In genomic region chr3:12400795-12401194, GRCh38 we compare ENCODE assay signal across 13 cellular contexts.
DNase-seq lines count a peak whose midpoint lies in the region; ATAC-seq and TF ChIP-seq lines count a peak whose summit lies in the region.
"Had no signal": no experiment of that assay in that cellular context is flagged by ENCODE, and none has a peak within 500 bp of the region (broad histone marks: within the 10 kb centered on the region; RNA-seq: fewer than 3 reads in every experiment).

No MANE protein-coding gene starts in this region.

- ATAC-seq in esophagus mucosa = no peak
- no peak for ATAC-seq in GM18502 (IDR thresholded peaks at IDR 0.05; ENCODE audit: poor library complexity, unreplicated experiment)
- no peak for ATAC-seq in naive thymus-derived CD8-positive, alpha-beta T cell
- ATAC-seq: natural killer cell treated with Interleukin-12 subunit alpha and Interleukin-12 subunit beta and Interleukin-15 and Interleukin-18, amount 100 ng/mL, for 72 hours had no signal

- H3K27me3 Mint-ChIP-seq in naive thymus-derived CD8-positive, alpha-beta T cell = peaks cover 4 to 23% (median 11%) of the 10 kb centered on the region in 5 donors

- H3K27ac Mint-ChIP-seq in naive thymus-derived CD8-positive, alpha-beta T cell = no peak overlapping the region
- H3K27ac Mint-ChIP-seq: natural killer cell treated with Interleukin-12 subunit alpha and Interleukin-12 subunit beta and Interleukin-15 and Interleukin-18, amount 100 ng/mL, for 72 hours had no signal

- TF ChIP-seq CTCF in AG10803 (conservative IDR thresholded peaks at IDR 0.05; ENCODE audit: low read length) = no peak

- H3K9me3 Mint-ChIP-seq in naive thymus-derived CD8-positive, alpha-beta T cell = no peaks in the 10 kb centered on the region
- H3K9me3 Mint-ChIP-seq: natural killer cell treated with Interleukin-12 subunit alpha and Interleukin-12 subunit beta and Interleukin-15 and Interleukin-18, amount 100 ng/mL, for 72 hours had no signal

- H3K4me1 Mint-ChIP-seq in naive thymus-derived CD8-positive, alpha-beta T cell = peaks cover 0 to 14% (median 0%) of the 10 kb centered on the region in 4 donors

- DNase-seq in AG10803 (ENCODE audit: low read depth) (peak; percentile 56), HT1080 (ENCODE audit: low read depth) (peak; percentile 85), amniotic epithelial cell (ENCODE audit: low read depth) (peak; percentile 86), kidney glomerular epithelial cell (lab: John Stamatoyannopoulos, UW) (peak; percentile 77), SK-N-DZ (ENCODE audit: low spot score) (no peak)
- no peak for DNase-seq in naive thymus-derived CD8-positive, alpha-beta T cell
- DNase-seq: activated CD4-positive, alpha-beta T cell treated with anti-CD3 and anti-CD28 coated beads for 4 hours; anterior cingulate cortex; hippocampal formation; NCI-H1694 had no signal

- no peaks in the 10 kb centered on the region for H3K36me3 Mint-ChIP-seq in naive thymus-derived CD8-positive, alpha-beta T cell
- H3K36me3 Mint-ChIP-seq: natural killer cell treated with Interleukin-12 subunit alpha and Interleukin-12 subunit beta and Interleukin-15 and Interleukin-18, amount 100 ng/mL, for 72 hours had no signal

- H3K4me3 Mint-ChIP-seq in naive thymus-derived CD8-positive, alpha-beta T cell = no peak overlapping the region
- H3K4me3 Mint-ChIP-seq: natural killer cell treated with Interleukin-12 subunit alpha and Interleukin-12 subunit beta and Interleukin-15 and Interleukin-18, amount 100 ng/mL, for 72 hours had no signal

- no peak overlapping the region for H3K4me3 ChIP-seq in AG10803 (ENCODE audit: low read length)

- POLR2A ChIA-PET in naive thymus-derived CD8-positive, alpha-beta T cell (lab: Charles Lee) = no interaction called here

Comparison
In these comparisons a context has a peak if more than half of its experiments do, and no peak if none do; other contexts are left out.
1. DNase-seq: peak in AG10803 (single experiment), HT1080 (single experiment), amniotic epithelial cell (single experiment) and kidney glomerular epithelial cell (single experiment); none in naive thymus-derived CD8-positive, alpha-beta T cell (0 of 10) and SK-N-DZ (single experiment).